12 cellular contexts compared by ENCODE assay signal in genomic region chr1:233598891-233599541, GRCh38. TPM values are rescaled to one million over a fixed set of nuclear protein-coding genes. Genes with fewer than 3 reads are reported as not detected.
A peak's percentile ranks its signal among the peaks of the same experiment; 100 is the strongest.
DNase-seq lines count a peak whose midpoint lies in the region; ATAC-seq and TF ChIP-seq lines count a peak whose summit lies in the region.
"Had no signal": no experiment of that assay in that cellular context is flagged by ENCODE, and none has a peak within 500 bp of the region (broad histone marks: within the 10 kb centered on the region; RNA-seq: fewer than 3 reads in every experiment).

No MANE protein-coding gene starts in this region.

- H3K36me3 Mint-ChIP-seq in T-helper 17 cell (ENCODE audit: low read depth), result no peaks in the 10 kb centered on the region
- no peaks in the 10 kb centered on the region for H3K36me3 Mint-ChIP-seq in Calu3 (ENCODE audit: insufficient read depth, unreplicated experiment)
- H3K36me3 Mint-ChIP-seq: activated naive CD8-positive, alpha-beta T cell treated with anti-CD3 and anti-CD28 coated beads, Interleukin-2, amount 10 ng/mL, durations not matched to agents 7 days and 5 days had no signal

- no peaks in the 10 kb centered on the region for H3K27me3 Mint-ChIP-seq in T-helper 17 cell
- no peaks in the 10 kb centered on the region for H3K27me3 Mint-ChIP-seq in Calu3 (ENCODE audit: unreplicated experiment)

- TF ChIP-seq EP300 in tibial nerve (IDR thresholded peaks at IDR 0.05), result no peak

- no peak overlapping the region for H3K27ac ChIP-seq in tibial nerve
- H3K27ac ChIP-seq: esophagus squamous epithelium had no signal

- no peaks in the 10 kb centered on the region for H3K36me3 ChIP-seq in tibial nerve
- H3K36me3 ChIP-seq: esophagus squamous epithelium had no signal

- TF ChIP-seq POLR2A in tibial nerve (IDR thresholded peaks at IDR 0.05), result no peak

- peak overlapping the region; percentile 30 for H3K27ac Mint-ChIP-seq in T-helper 17 cell
- H3K27ac Mint-ChIP-seq in Calu3 (ENCODE audit: unreplicated experiment), result no peak overlapping the region
- H3K27ac Mint-ChIP-seq: activated naive CD8-positive, alpha-beta T cell treated with anti-CD3 and anti-CD28 coated beads, Interleukin-2, amount 10 ng/mL, durations not matched to agents 7 days and 5 days; IgD-negative memory B cell had no signal

- peaks cover 10% of the 10 kb centered on the region for H3K4me1 Mint-ChIP-seq in T-helper 17 cell
- no peaks in the 10 kb centered on the region for H3K4me1 Mint-ChIP-seq in Calu3 (ENCODE audit: low read depth, unreplicated experiment)
- H3K4me1 Mint-ChIP-seq: activated naive CD8-positive, alpha-beta T cell treated with anti-CD3 and anti-CD28 coated beads, Interleukin-2, amount 10 ng/mL, durations not matched to agents 7 days and 5 days had no signal

- TF ChIP-seq CTCF in GM10248 (IDR thresholded peaks at IDR 0.05; ENCODE audit: control extremely low read depth, extremely low read depth, low read depth, missing control alignments), result no peak
- TF ChIP-seq CTCF in tibial nerve (IDR thresholded peaks at IDR 0.05), result no peak
- no peak for TF ChIP-seq CTCF in Calu3 (IDR thresholded peaks at IDR 0.05; ENCODE audit: unreplicated experiment)

- peak; percentile 78 for ATAC-seq in GM19025 (IDR thresholded peaks at IDR 0.05; ENCODE audit: low read depth, unreplicated experiment)
- ATAC-seq in HG02870 (IDR thresholded peaks at IDR 0.05; ENCODE audit: unreplicated experiment), result peak; percentile 94
- peak; percentile 20 for ATAC-seq in T-helper 17 cell

- H3K4me3 Mint-ChIP-seq in T-helper 17 cell (no peak overlapping the region), Calu3 (ENCODE audit: low read depth, unreplicated experiment) (no peak overlapping the region)
- H3K4me3 Mint-ChIP-seq: activated naive CD8-positive, alpha-beta T cell treated with anti-CD3 and anti-CD28 coated beads, Interleukin-2, amount 10 ng/mL, durations not matched to agents 7 days and 5 days; IgD-negative memory B cell had no signal

- H3K27me3 ChIP-seq in tibial nerve, result no peaks in the 10 kb centered on the region

- peak; percentile 50 for DNase-seq in GM10248 (ENCODE audit: extremely low spot score)
- DNase-seq in T-helper 17 cell, result no peak
- no peak for DNase-seq in tibial nerve (ENCODE audit: low spot score in 2 of 2)
- DNase-seq in NCI-H1417 treated with DMSO at 0.1 percent for 48 hours (lab: John Stamatoyannopoulos, UW), result no peak
- no peak for DNase-seq in iPS-NIHi11 (ENCODE audit: low spot score)
- DNase-seq in Calu3, result no peak
- DNase-seq: activated naive CD8-positive, alpha-beta T cell treated with anti-CD3 and anti-CD28 coated beads, Interleukin-2, amount 10 ng/mL, durations not matched to agents 7 days and 5 days; DND-41; esophagus squamous epithelium had no signal

- intact Hi-C loops in Calu3 (cut with micrococcal nuclease; ENCODE audit: unreplicated experiment), result no loop called here

- H3K9me3 ChIP-seq in T-helper 17 cell (ENCODE audit: control insufficient read depth, low read length, poor library complexity, severe bottlenecking) (no peaks in the 10 kb centered on the region), tibial nerve (peaks cover 0 to 8% (median 0%) of the 10 kb centered on the region in 4 donors)
- H3K9me3 ChIP-seq: esophagus squamous epithelium had no signal

- CTCF ChIA-PET in GM10248 (lab: Yijun Ruan, JAX), result interaction anchor here (1.3 kb wide), 2 partner anchors 42 to 197 kb away, joined by 3 read pairs; no protein-coding TSS in a partner anchor
- CTCF ChIA-PET in Calu3 (lab: Charles Lee), result no interaction called here

- no peak overlapping the region for H3K4me3 ChIP-seq in tibial nerve
- H3K4me3 ChIP-seq: esophagus squamous epithelium had no signal

- POLR2A ChIA-PET in GM10248 (lab: Yijun Ruan, JAX), result no interaction called here

- 40 to 43% methylated on average over 8 of the region's 8 CpGs for WGBS in tibial nerve, 2 donors

- H3K4me1 ChIP-seq in tibial nerve, result no peaks in the 10 kb centered on the region
- H3K4me1 ChIP-seq: esophagus squamous epithelium had no signal

- no TSS peak for BruUV-seq in Calu3 (replicated peaks; lab: Mats Ljungman, UMichigan)

- H3K9me3 Mint-ChIP-seq in Calu3 (ENCODE audit: low read depth, unreplicated experiment), result no peaks in the 10 kb centered on the region

RNA-seq across cellular contexts. Expression of gene KCNK1, which starts 14.9 kb away (rescaled TPM):
- under 1 TPM in 1 of 2 donors, not detected in 1; 0.73 TPM for total RNA-seq in T-helper 17 cell
- total RNA-seq in tibial nerve, result 1 to 10 TPM; 3.7 to 6.5 (median 4.9) TPM
- 38.0 and 39.2 TPM in 2 replicates for total RNA-seq in Calu3 (2022)
- total RNA-seq: activated naive CD8-positive, alpha-beta T cell treated with anti-CD3 and anti-CD28 coated beads, Interleukin-2, amount 10 ng/mL, durations not matched to agents 7 days and 5 days had no signal

Comparison
In these comparisons a context has a peak if more than half of its experiments do, and no peak if none do; other contexts are left out.
1. ATAC-seq: peak in every context shown above with its lines; median percentile 94 in HG02870; 78 in GM19025; 20 in T-helper 17 cell.